Comparison of ENCODE assay signal across 1 cellular context in the genomic region with DNA sequence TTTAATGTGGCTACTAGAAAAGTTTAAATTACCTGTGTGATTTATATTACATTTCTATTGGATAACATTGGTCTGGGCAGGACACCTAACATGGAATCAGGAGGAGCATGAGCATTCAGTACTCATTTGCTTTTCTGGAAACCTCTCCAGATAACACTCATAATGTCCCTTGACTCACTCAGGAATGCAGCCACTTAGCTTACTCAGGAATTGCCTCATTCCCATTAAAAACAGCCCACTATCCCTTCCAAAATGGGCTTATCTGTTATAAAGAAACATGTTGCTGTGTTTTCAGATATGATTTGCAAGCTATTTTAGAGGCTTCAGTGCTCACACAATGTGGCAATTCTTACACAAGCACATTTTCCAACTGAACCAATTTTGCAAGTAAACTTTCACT.
TF ChIP-seq lines count a peak whose summit lies in the region.

No MANE protein-coding gene starts in this region.

TF ChIP-seq in K562, 482 proteins besides CTCF, POLR2A, EP300 and RAD21 (continued from another document):
- peak in 1 of 2 experiments; percentile 100; a peak in 2 of 4 replicates for TF ChIP-seq ARNT (IDR thresholded peaks at IDR 0.05)
TF ChIP-seq in K562: peak in this region for 16.
